ENCODE assay signal across 1 cellular context in genomic region chr12:39611818-39612217, GRCh38.
TF ChIP-seq lines count a peak whose summit lies in the region.

No MANE protein-coding gene starts in this region.

TF ChIP-seq in A549, 52 proteins besides CTCF, POLR2A, EP300 and RAD21 (continued from another document):
- TF ChIP-seq FOSL2 (IDR thresholded peaks at IDR 0.05) (no peak), FOSL2 (CRISPR knock-in tag; IDR thresholded peaks at IDR 0.05) (no peak), KDM1A (IDR thresholded peaks at IDR 0.05; ENCODE audit: low read depth) (no peak), TP53 (CRISPR knock-in tag; IDR thresholded peaks at IDR 0.05) (no peak), MAZ (IDR thresholded peaks at IDR 0.05; ENCODE audit: borderline replicate concordance, low read depth, low read length) (no peak), FOSB (CRISPR knock-in tag; IDR thresholded peaks at IDR 0.05) (no peak), MAFK (IDR thresholded peaks at IDR 0.05; ENCODE audit: partially characterized antibody) (no peak), NPAS2 (CRISPR knock-in tag; IDR thresholded peaks at IDR 0.05; ENCODE audit: borderline replicate concordance) (no peak), NR3C1 (IDR thresholded peaks at IDR 0.05) (no peak), CHD2 (IDR thresholded peaks at IDR 0.05; ENCODE audit: low read length, partially characterized antibody) (no peak), ELK1 (IDR thresholded peaks at IDR 0.05; ENCODE audit: low read depth, low read length) (no peak), JUN (IDR thresholded peaks at IDR 0.05) (no peak), CHD4 (IDR thresholded peaks at IDR 0.05; ENCODE audit: borderline replicate concordance) (no peak), EHMT2 (IDR thresholded peaks at IDR 0.05; ENCODE audit: low read depth) (no peak)
